8 cellular contexts compared by ENCODE assay signal in the genomic region with DNA sequence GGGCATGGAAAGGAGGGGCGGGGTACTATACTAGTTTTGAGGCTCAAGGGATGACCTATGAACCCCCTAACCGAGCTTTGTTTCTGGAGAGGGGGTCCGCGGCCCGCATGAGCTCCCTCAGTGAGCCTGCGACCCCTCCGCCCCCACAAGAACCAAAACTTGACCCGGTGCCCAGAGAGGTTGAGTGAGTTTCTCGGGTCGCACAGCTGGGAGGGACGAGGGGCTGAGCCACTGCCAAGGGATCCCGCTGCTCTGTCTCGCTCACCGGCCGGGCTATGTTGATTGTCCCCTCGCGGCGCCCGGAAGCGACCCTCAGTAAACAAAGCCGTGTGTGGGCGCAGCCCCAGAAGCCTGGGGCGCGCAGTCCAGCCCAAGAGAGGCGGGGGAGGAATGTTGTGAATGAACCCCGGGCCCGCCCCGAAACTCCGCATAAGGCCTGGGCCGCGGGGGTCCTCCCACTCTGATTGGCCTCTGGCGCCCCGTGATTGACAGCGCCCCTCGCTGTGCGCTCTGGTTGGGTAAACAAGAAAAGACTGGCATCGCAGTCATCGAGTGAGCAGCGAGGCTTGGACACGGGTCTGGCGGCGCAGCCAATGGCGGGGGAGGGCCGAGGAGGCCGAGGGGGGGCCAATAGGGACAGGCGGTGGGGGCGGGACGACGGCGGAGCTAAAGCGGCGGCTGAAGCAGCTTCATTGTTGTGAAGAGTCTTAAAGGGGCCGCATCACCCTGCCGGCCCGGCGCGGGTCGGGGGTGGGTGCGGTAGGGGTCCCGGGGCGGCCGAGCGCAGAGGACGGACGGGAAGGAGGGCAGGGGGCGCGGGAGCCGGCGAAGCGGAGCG. TPM values are rescaled to one million over a fixed set of nuclear protein-coding genes. Genes with fewer than 3 reads are reported as not detected.
DNase-seq lines count a peak whose midpoint lies in the region; ATAC-seq and TF ChIP-seq lines count a peak whose summit lies in the region.

A gene (plus strand): TSS at position 692 of the 838 bp plus-strand sequence. CDS start 206 bp downstream, outside the sequence.

- POLR2A ChIA-PET in BJ (lab: Charles Lee), result interaction anchor here (0.5 to 1.0 kb wide), 2 partner anchors 8 to 342 kb away, joined by 3 to 4 read pairs; a partner anchor contains a TSS

- peak within 1 kb of the TSS; percentile 93 to 99 for H3K27ac ChIP-seq in coronary artery

- TF ChIP-seq CTCF in BJ (IDR thresholded peaks at IDR 0.05; ENCODE audit: insufficient read depth, low read depth, low read length) (no peak), coronary artery (IDR thresholded peaks at IDR 0.05) (no peak)

- peak; percentile 97 for DNase-seq in BJ (ENCODE audit: low read depth)
- peak; percentile 94 for DNase-seq in NCI-H524 treated with DMSO at 0.1 percent for 48 hours (lab: John Stamatoyannopoulos, UW)
- DNase-seq in activated CD4-positive, alpha-beta T cell treated with anti-CD3 and anti-CD28 coated beads for 48 hours, result peak; percentile 97
- DNase-seq in coronary artery (ENCODE audit: low spot score), result peak; percentile 99
- DNase-seq in left colon, result peak; percentile 98 to 100
- peak; percentile 77 to 89 for DNase-seq in stimulated activated CD4-positive, alpha-beta T cell treated with anti-CD3 and anti-CD28 coated beads, Interleukin-1b, Interleukin-23, amount 100 ng/mL, for 4 hours (ENCODE audit: low read depth in 2 of 2)

- H3K4me3 ChIP-seq in BJ (ENCODE audit: low read depth, low read length) (peak within 1 kb of the TSS; percentile 94), coronary artery (peak within 1 kb of the TSS; percentile 94)

- H3K36me3 ChIP-seq in BJ (ENCODE audit: control insufficient read depth, insufficient read depth, low read length), result peaks cover 5% of the 10 kb centered on the region

- ATAC-seq in GM19324 (IDR thresholded peaks at IDR 0.05; ENCODE audit: low FRiP score, unreplicated experiment) (peak; percentile 97), HG03460 (IDR thresholded peaks at IDR 0.05; ENCODE audit: unreplicated experiment) (peak; percentile 92), left colon (peak; percentile 98)

- CTCF ChIA-PET in BJ (lab: Yijun Ruan, JAX), result interaction anchor here (0.8 to 1.4 kb wide), 5 partner anchors 67 to 86 kb away, joined by 3 to 6 read pairs (median 3); no protein-coding TSS in a partner anchor

- no peaks in the 10 kb centered on the region for H3K27me3 ChIP-seq in BJ (ENCODE audit: control insufficient read depth, insufficient read depth, low read length)

- intact Hi-C loops in left colon (cut with DNase I, micrococcal nuclease), result no loop called here

RNA-seq across cellular contexts. Expression of the gene that starts here (rescaled TPM):
- polyA plus RNA-seq in BJ (2011; rRNA removed), result 4.0 and 5.7 TPM in 2 replicates
- polyA minus RNA-seq in BJ (2011; rRNA and poly(A)+ RNA removed), result 7.2 and 8.6 TPM in 2 replicates
- 1 to 10 TPM; 3.0 TPM for total RNA-seq in left colon

Comparison
In these comparisons a context has a peak if more than half of its experiments do, and no peak if none do; other contexts are left out.
1. Peak in every context shown above with its lines: DNase-seq, ATAC-seq, H3K4me3 ChIP-seq and H3K27ac ChIP-seq.